Comparison of ENCODE assay signal across 25 cellular contexts in genomic region chr4:77844363-77844762, GRCh38.
"Had no signal": no experiment of that assay in that cellular context is flagged by ENCODE, and none has a peak within 500 bp of the region (broad histone marks: within the 10 kb centered on the region; RNA-seq: fewer than 3 reads in every experiment).

No MANE protein-coding gene starts in this region.

- H3K9me3 ChIP-seq: left ventricle myocardium inferior, lower lobe of right lung, pancreas, stomach, thoracic aorta had no signal

- H3K27me3 ChIP-seq: hepatocyte, pancreas, stomach had no signal

- H3K27ac ChIP-seq: coronary artery, hepatocyte, left ventricle myocardium inferior, lower lobe of right lung, pancreas, stomach, thoracic aorta had no signal

- H3K4me1 Mint-ChIP-seq: memory B cell, mesothelial cell of epicardium, nephron had no signal

- ATAC-seq: left cardiac atrium, lower lobe of right lung, pancreas had no signal

- H3K27ac Mint-ChIP-seq: endodermal cell, memory B cell, mesothelial cell of epicardium, progenitor cell of endocrine pancreas had no signal

- FAIRE-seq: endothelial cell of umbilical vein, kidney, pancreas, small intestine had no signal

- H3K27me3 Mint-ChIP-seq: memory B cell, progenitor cell of endocrine pancreas had no signal

- H2AFZ ChIP-seq: hepatocyte had no signal

- H3K4me1 ChIP-seq: left ventricle myocardium inferior, lower lobe of right lung, pancreas, stomach had no signal

- H3K4me2 ChIP-seq: hepatocyte had no signal

- H3K36me3 Mint-ChIP-seq: memory B cell, mesothelial cell of epicardium had no signal

- H3K4me3 ChIP-seq: coronary artery, hepatocyte, left ventricle myocardium inferior, lower lobe of right lung, pancreas, stomach, thoracic aorta had no signal

- DNase-seq: effector CD4-positive, alpha-beta T cell; endodermal cell; erythroblast; foreskin melanocyte; head of caudate nucleus; kidney; left cardiac atrium; left ventricle myocardium inferior; lower lobe of right lung; occipital lobe; pancreas; right cardiac atrium; small intestine; stimulated activated CD4-positive, alpha-beta T cell treated with anti-CD3 and anti-CD28 coated beads, Interleukin-2, amount 100 ng/mL, for 48 hours; stomach; substantia nigra; trophoblast cell had no signal

- H3K36me3 ChIP-seq: left ventricle myocardium inferior, lower lobe of right lung, pancreas, stomach, thoracic aorta had no signal

- H3K9me3 Mint-ChIP-seq: endodermal cell, memory B cell, mesothelial cell of epicardium, nephron had no signal

- H3K79me2 ChIP-seq: hepatocyte had no signal

- H3K4me3 Mint-ChIP-seq: endodermal cell, memory B cell, mesothelial cell of epicardium, nephron had no signal
